Comparison of ENCODE assay signal across 8 cellular contexts in the genomic region with DNA sequence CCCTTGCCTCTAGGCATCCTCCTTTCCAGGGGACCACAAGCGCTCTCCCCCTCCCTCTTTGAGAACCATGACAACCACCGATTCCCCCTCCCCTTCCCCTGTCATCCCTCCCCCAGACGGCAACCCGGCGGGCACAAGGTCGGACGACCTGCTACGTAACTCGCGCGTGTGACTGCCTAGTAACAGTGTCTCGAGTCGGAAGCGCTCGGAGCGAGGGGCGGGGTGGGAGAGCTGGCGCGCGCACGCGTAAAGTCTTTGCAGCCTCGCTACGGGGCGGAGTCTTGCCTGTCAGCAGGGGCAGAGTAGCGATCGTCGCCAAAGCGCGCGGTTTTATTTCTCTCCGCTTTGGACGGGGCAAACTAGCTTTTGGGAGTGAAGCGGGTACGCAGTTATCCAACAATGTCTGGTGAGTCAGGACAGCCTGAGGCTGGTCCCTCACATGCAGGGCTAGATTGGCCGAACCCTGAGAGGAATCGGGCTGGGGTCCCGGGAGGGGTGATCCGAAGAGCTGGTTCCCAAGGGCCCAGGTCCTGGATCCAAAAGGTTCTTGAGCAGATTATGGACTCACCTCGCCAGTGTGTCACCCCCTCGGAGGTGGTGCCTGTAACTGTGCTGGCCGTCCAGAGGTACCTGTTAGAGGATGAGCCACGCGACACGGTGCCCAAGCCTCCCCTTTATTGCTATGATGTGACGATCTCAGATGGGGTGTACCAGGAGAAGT. TPM values are rescaled to one million over a fixed set of nuclear protein-coding genes. Genes with fewer than 3 reads are reported as not detected.
DNase-seq lines count a peak whose midpoint lies in the region; ATAC-seq and TF ChIP-seq lines count a peak whose summit lies in the region.

A gene with protein sequence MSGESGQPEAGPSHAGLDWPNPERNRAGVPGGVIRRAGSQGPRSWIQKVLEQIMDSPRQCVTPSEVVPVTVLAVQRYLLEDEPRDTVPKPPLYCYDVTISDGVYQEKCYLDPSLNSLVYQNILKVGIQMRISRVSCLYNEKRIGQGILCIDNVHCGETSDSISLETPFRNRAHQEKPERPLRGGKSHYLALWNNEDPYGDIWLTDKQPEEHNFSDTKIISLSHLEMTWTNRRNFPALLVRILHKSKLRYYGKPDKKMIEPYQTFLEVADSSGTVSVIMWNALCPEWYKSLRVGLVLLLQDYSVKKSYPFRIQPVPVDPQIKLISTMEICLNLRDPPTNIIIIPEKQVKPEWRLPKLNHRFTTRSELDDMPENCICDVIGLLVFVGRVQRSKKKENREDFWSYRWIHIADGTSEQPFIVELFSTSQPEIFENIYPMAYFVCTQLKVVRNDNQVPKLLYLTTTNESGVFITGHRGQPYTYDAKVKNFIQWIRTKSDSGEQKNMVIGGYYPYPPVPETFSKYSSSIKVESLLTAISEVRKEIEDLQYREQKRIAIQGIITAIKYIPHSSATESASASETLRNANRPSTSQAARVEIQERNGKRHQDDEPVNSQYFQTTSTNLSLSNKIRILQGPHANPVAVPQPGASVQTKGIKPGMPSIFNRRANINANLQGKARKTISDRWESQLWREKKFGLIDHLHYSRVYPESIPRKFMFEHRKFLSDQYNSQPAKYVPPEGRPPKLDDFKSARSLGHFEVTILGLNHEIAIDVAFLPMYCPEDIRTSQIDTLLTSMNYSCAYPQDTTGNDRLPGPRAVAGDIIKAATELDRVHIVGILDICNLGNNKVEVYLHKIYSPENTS (plus strand): TSS at position 297 of the 721 bp plus-strand sequence. CDS start 103 bp downstream, at position 400.

- peaks cover 28% of the 10 kb centered on the region for H3K27me3 Mint-ChIP-seq in activated T-cell treated with anti-CD3 and anti-CD28 coated beads, Interleukin-2, amount 50 U/mL, for 24 hours

- intact Hi-C loops in esophagus squamous epithelium (cut with DNase I): no loop called here

- no peaks in the 10 kb centered on the region for H3K36me3 Mint-ChIP-seq in activated T-cell treated with anti-CD3 and anti-CD28 coated beads, Interleukin-2, amount 50 U/mL, for 24 hours (ENCODE audit: low read depth)

- no peaks in the 10 kb centered on the region for H3K9me3 Mint-ChIP-seq in activated T-cell treated with anti-CD3 and anti-CD28 coated beads, Interleukin-2, amount 50 U/mL, for 24 hours

- H3K27ac ChIP-seq in esophagus squamous epithelium: peak within 1 kb of the TSS in 3 of 4 donors; percentile 11 to 56 (median 50)

- 0 to 37% methylated on average over 12 to 27 of the region's 46 CpGs for WGBS in esophagus squamous epithelium, 2 donors

- no peaks in the 10 kb centered on the region for H3K4me1 ChIP-seq in esophagus squamous epithelium

- H3K36me3 ChIP-seq in esophagus squamous epithelium: no peaks in the 10 kb centered on the region

- H3K4me3 Mint-ChIP-seq in activated T-cell treated with anti-CD3 and anti-CD28 coated beads, Interleukin-2, amount 50 U/mL, for 24 hours: peak within 1 kb of the TSS; percentile 87

- H3K4me3 ChIP-seq in esophagus squamous epithelium: peak within 1 kb of the TSS; percentile 38 to 66 (median 50)

- DNase-seq in Ammon's horn (ENCODE audit: low spot score): peak; percentile 92
- peak; percentile 73 for DNase-seq in NK-92 treated with Interleukin-12 subunit alpha and Interleukin-12 subunit beta, amount 100 ng/mL, for 24 hours (lab: John Stamatoyannopoulos, UW)
- peak; percentile 86 for DNase-seq in activated T-cell treated with anti-CD3 and anti-CD28 coated beads, Interleukin-2, amount 50 U/mL, for 24 hours
- DNase-seq in esophagus squamous epithelium (lab: John Stamatoyannopoulos, UW): peak; percentile 9
- peak; percentile 71 for DNase-seq in myocyte (ENCODE audit: low read depth)
- peak; percentile 59 for DNase-seq in stimulated activated CD8-positive, alpha-beta memory T cell treated with anti-CD3 and anti-CD28 coated beads, Interleukin-7, amount 100 ng/mL, for 24 hours (ENCODE audit: low read depth)

- TF ChIP-seq CTCF in esophagus squamous epithelium (IDR thresholded peaks at IDR 0.05): no peak

- TF ChIP-seq POLR2A in GM19193 (IDR thresholded peaks at IDR 0.05; ENCODE audit: extremely low read depth, insufficient read depth, insufficient read length): peak; percentile 58
- TF ChIP-seq POLR2A in esophagus squamous epithelium (IDR thresholded peaks at IDR 0.05): peak in 2 of 4 donors; percentile 18 to 66

- H3K4me1 Mint-ChIP-seq in activated T-cell treated with anti-CD3 and anti-CD28 coated beads, Interleukin-2, amount 50 U/mL, for 24 hours (ENCODE audit: low read depth): peaks cover 29% of the 10 kb centered on the region

- peak; percentile 97 for ATAC-seq in HG03342 (IDR thresholded peaks at IDR 0.05; ENCODE audit: unreplicated experiment)

- H3K9me3 ChIP-seq in esophagus squamous epithelium: no peaks in the 10 kb centered on the region

- H3K27ac Mint-ChIP-seq in activated T-cell treated with anti-CD3 and anti-CD28 coated beads, Interleukin-2, amount 50 U/mL, for 24 hours: peak within 1 kb of the TSS; percentile 92

- no peaks in the 10 kb centered on the region for H3K27me3 ChIP-seq in esophagus squamous epithelium

RNA-seq across cellular contexts. Expression of the gene that starts here (rescaled TPM):
- 1 to 10 TPM in 3 of 4 donors, under 1 TPM in 1; 0.91 to 2.9 (median 2.2) TPM for total RNA-seq in esophagus squamous epithelium
- 0.75 and 0.83 TPM in 2 replicates for total RNA-seq in myocyte
- polyA plus RNA-seq in myocyte (2012): 0.34 TPM

Comparison
In these comparisons a context has a peak if more than half of its experiments do, and no peak if none do; other contexts are left out.
1. Peak in every context shown above with its lines: DNase-seq, ATAC-seq, H3K4me3 ChIP-seq and H3K27ac ChIP-seq.
2. Peak in DNase-seq in myocyte; RNA of the gene not detected or under 1 TPM.
3. DNase-seq: peak in every context shown above with its lines; median percentile 92 in Ammon's horn; 86 in activated T-cell treated with anti-CD3 and anti-CD28 coated beads, Interleukin-2, amount 50 U/mL, for 24 hours; 73 in NK-92 treated with Interleukin-12 subunit alpha and Interleukin-12 subunit beta, amount 100 ng/mL, for 24 hours; 71 in myocyte; 59 in stimulated activated CD8-positive, alpha-beta memory T cell treated with anti-CD3 and anti-CD28 coated beads, Interleukin-7, amount 100 ng/mL, for 24 hours; 9 in esophagus squamous epithelium.